In genomic region chr16:70653809-70654771, GRCh38 we compare ENCODE assay signal across 8 cellular contexts. TPM values are rescaled to one million over a fixed set of nuclear protein-coding genes. Genes with fewer than 3 reads are reported as not detected.
DNase-seq lines count a peak whose midpoint lies in the region; ATAC-seq, FAIRE-seq and TF ChIP-seq lines count a peak whose summit lies in the region.

No MANE protein-coding gene starts in this region.

- BruUV-seq in HepG2 (replicated peaks; lab: Mats Ljungman, UMichigan) = no TSS peak

- no peaks in the 10 kb centered on the region for H3K9me3 Mint-ChIP-seq in HFFc6

- H3K36me3 Mint-ChIP-seq in HFFc6 (ENCODE audit: low read depth) = no peaks in the 10 kb centered on the region

- in situ Hi-C loops in HepG2 (cut with HindIII; ENCODE audit: extremely low pct_ligation_motif_present, low pct_unique_long_range_greater_than_20kb) = loop anchor here (5.0 kb wide), 1 partner anchor 282 kb away; no protein-coding TSS in a partner anchor

- POLR2A ChIA-PET in HepG2 (lab: Yijun Ruan, JAX) = interaction anchor here (0.5 to 2.3 kb wide), 12 partner anchors 23 to 365 kb away, joined by 3 to 10 read pairs (median 4); partner anchors contain the start of genes AARS1 and DDX19A

- TF ChIP-seq RAD21 in HepG2 (CRISPR knock-in tag; IDR thresholded peaks at IDR 0.05) = peak; percentile 85

- peak; percentile 96 for TF ChIP-seq CTCF in HFFc6 (IDR thresholded peaks at IDR 0.05)
- TF ChIP-seq CTCF in coronary artery (IDR thresholded peaks at IDR 0.05) = peak; percentile 75
- peak; percentile 96 for TF ChIP-seq CTCF in HepG2 (CRISPR knock-in tag; IDR thresholded peaks at IDR 0.05)

- H3K9me3 ChIP-seq in HepG2 (ENCODE audit: low read length) = no peaks in the 10 kb centered on the region

- peak overlapping the region; percentile 100 for H3K4me2 ChIP-seq in HepG2 (ENCODE audit: low read depth, low read length)

- H2AFZ ChIP-seq in HepG2 (ENCODE audit: low read length) = peak overlapping the region; percentile 100

- H3K79me2 ChIP-seq in HepG2 (ENCODE audit: insufficient read depth, low read length) = no peaks in the 10 kb centered on the region

- no peak for TF ChIP-seq POLR2A in HepG2 (IDR thresholded peaks at IDR 0.05; ENCODE audit: insufficient read depth in 1 of 2, low read depth in 2 of 2, low read length in 2 of 2)

- no peaks in the 10 kb centered on the region for H3K36me3 ChIP-seq in HepG2 (replicated peaks in 1 of 2; ENCODE audit: control insufficient read depth in 1 of 2, insufficient read depth in 2 of 2, low read length in 2 of 2)

- peaks cover 39% of the 10 kb centered on the region for H3K4me1 ChIP-seq in HepG2 (ENCODE audit: insufficient read depth, low read length)

- ATAC-seq in HepG2 (peak; percentile 51), HG03378 (IDR thresholded peaks at IDR 0.05; ENCODE audit: unreplicated experiment) (no peak)

- WGBS in HepG2 (ENCODE audit: low lambda C conversion rate) = 20% methylated on average over 16 of the region's 35 CpGs

- intact Hi-C loops in HepG2 (cut with micrococcal nuclease; ENCODE audit: unreplicated experiment) = loop anchor here (1.0 to 2.0 kb wide), 2 partner anchors 131 to 284 kb away; partner anchors contain the start of genes COG4 and SF3B3

- CTCF ChIA-PET in HepG2 (lab: Yijun Ruan, JAX; ENCODE audit: low intra/inter-chr PET ratio, low total read pairs) = interaction anchor here (1.0 to 1.9 kb wide), 5 partner anchors 31 to 284 kb away, joined by 3 to 9 read pairs (median 7); no protein-coding TSS in a partner anchor

- peak overlapping the region; percentile 64 for H3K9ac ChIP-seq in HepG2 (ENCODE audit: insufficient read depth, low read depth, low read length)

- FAIRE-seq in HepG2 (lab: Jason Lieb, UNC) = peak; percentile 99

- H4K20me1 ChIP-seq in HepG2 (ENCODE audit: insufficient read depth, low read length) = no peaks in the 10 kb centered on the region

- H3K4me1 Mint-ChIP-seq in HFFc6 (ENCODE audit: low read depth) = peaks cover 36% of the 10 kb centered on the region

- H3K27me3 Mint-ChIP-seq in HFFc6 (ENCODE audit: insufficient read depth) = peaks cover 7% of the 10 kb centered on the region

- peaks cover 1 to 19% of the 10 kb centered on the region in 2 experiments; a peak in 4 of 5 replicates for H3K27me3 ChIP-seq in HepG2 (ENCODE audit: control insufficient read depth in 1 of 2, insufficient read depth in 2 of 2, low read length in 2 of 2)

- DNase-seq in CMK (ENCODE audit: low read depth) (peak; percentile 73), HFFc6 (peak; percentile 82), NCI-H524 (lab: John Stamatoyannopoulos, UW) (peak; percentile 72 to 86), coronary artery (ENCODE audit: low spot score) (peak; percentile 88), HepG2 (ENCODE audit: low spot score) (peak; percentile 86)
- peak; percentile 88 for DNase-seq in activated CD4-positive, alpha-beta T cell treated with anti-CD3 and anti-CD28 coated beads for 48 hours
- DNase-seq in stimulated activated CD4-positive, alpha-beta T cell treated with anti-CD3 and anti-CD28 coated beads, Interleukin-2, amount 100 ng/mL, for 48 hours = peak; percentile 84 to 89

- H3K4me3 Mint-ChIP-seq in HFFc6 = peak overlapping the region; percentile 86

- H3K27ac Mint-ChIP-seq in HFFc6 = peak overlapping the region; percentile 80

- H3K27ac ChIP-seq in coronary artery = peak overlapping the region in 1 of 2 donors; percentile 59
- no peak overlapping the region for H3K27ac ChIP-seq in HepG2 (ENCODE audit: extremely low read length, insufficient read depth, low read length)

- no peak for TF ChIP-seq EP300 in HepG2 (IDR thresholded peaks at IDR 0.05; ENCODE audit: low read depth in 2 of 2, low read length in 2 of 2)
- no peak for TF ChIP-seq EP300 in HepG2 (CRISPR knock-in tag; IDR thresholded peaks at IDR 0.05; ENCODE audit: borderline replicate concordance)

- peak overlapping the region; percentile 60 for H3K4me3 ChIP-seq in coronary artery
- H3K4me3 ChIP-seq in HepG2 (replicated peaks in 1 of 3; ENCODE audit: insufficient read depth in 1 of 3, low read depth in 2 of 3, low read length in 3 of 3) = peak overlapping the region; percentile 52 to 74 (median 70)

TF ChIP-seq in HepG2, 621 proteins besides CTCF, POLR2A, EP300 and RAD21 (continues in another document):
- TF ChIP-seq SALL1 (CRISPR knock-in tag; IDR thresholded peaks at IDR 0.05) (peak; percentile 52), ZNF605 (CRISPR knock-in tag; IDR thresholded peaks at IDR 0.05) (no peak; the same call in 1 of the 2 replicates), XRCC5 (optimal IDR thresholded peaks at IDR 0.05; ENCODE audit: low read length) (peak; percentile 69), ZNF800 (CRISPR knock-in tag; IDR thresholded peaks at IDR 0.05) (0 out of 2 replicates have a peak, but pooled peaks have one; percentile 61), ZNF788 (CRISPR knock-in tag; IDR thresholded peaks at IDR 0.05; ENCODE audit: borderline replicate concordance) (peak; percentile 65; the same call in 1 of the 2 replicates), ZMAT3 (CRISPR knock-in tag; conservative IDR thresholded peaks at IDR 0.05) (no peak), ERF (CRISPR knock-in tag; IDR thresholded peaks at IDR 0.05) (peak; percentile 66; the same call in 1 of the 2 replicates), ISL2 (CRISPR knock-in tag; IDR thresholded peaks at IDR 0.05) (peak; percentile 27; the same call in 1 of the 2 replicates)

RNA-seq across cellular contexts. Expression of gene IL34, which starts 7.7 kb away (rescaled TPM):
- total RNA-seq in HFFc6 (2021; fragmentation: NEBNext Ultra II Directional; extraction: Animal tissue kit (Norgen Biotek cat#: 25700)) = under 1 TPM in 2 of 6 experiments, not detected in 4; 0.09 TPM
- 1.2 and 1.4 TPM in 2 replicates for total RNA-seq in HepG2 (2016; rRNA removed; fragmentation: Illumina TruSeq; extraction: Trizol)
- 1.0 and 1.6 TPM in 2 replicates for total RNA-seq in HepG2 (2016; cell fraction: cytosol; rRNA removed; fragmentation: Illumina TruSeq; extraction: Trizol; ENCODE audit: low read depth)
- 1.2 and 1.3 TPM in 2 replicates for total RNA-seq in HepG2 (2016; cell fraction: insoluble cytoplasmic fraction; rRNA removed; fragmentation: Illumina TruSeq; extraction: Trizol)
- total RNA-seq in HepG2 (2016; cell fraction: membrane; rRNA removed; fragmentation: Illumina TruSeq; extraction: Trizol) = 1.8 and 2.4 TPM in 2 replicates
- total RNA-seq in HepG2 (2016; cell fraction: nucleus; rRNA removed; fragmentation: Illumina TruSeq; extraction: Trizol) = 0.31 and 0.40 TPM in 2 replicates
- 1.3 and 1.6 TPM in 2 replicates for polyA plus RNA-seq in HepG2 (2011; rRNA removed)
- 1.1 and 2.2 TPM in 2 replicates for polyA plus RNA-seq in HepG2 (2011; cell fraction: cytosol; rRNA removed)
- 0.83 and 1.9 TPM in 2 replicates for polyA plus RNA-seq in HepG2 (2011; cell fraction: nucleus; rRNA removed)
- 0.83 TPM in 2 replicates for polyA plus RNA-seq in HepG2 (2012)
- polyA plus RNA-seq in HepG2 (2016; cell fraction: cytosol; fragmentation: Illumina TruSeq; extraction: Trizol; ENCODE audit: low read depth) = 1.3 and 2.1 TPM in 2 replicates
- polyA plus RNA-seq in HepG2 (2016; cell fraction: insoluble cytoplasmic fraction; fragmentation: Illumina TruSeq; extraction: Trizol; ENCODE audit: low read depth) = 0.84 and 0.90 TPM in 2 replicates
- 1.2 and 1.6 TPM in 2 replicates for polyA plus RNA-seq in HepG2 (2016; cell fraction: membrane; fragmentation: Illumina TruSeq; extraction: Trizol; ENCODE audit: low read depth)
- polyA plus RNA-seq in HepG2 (2016; cell fraction: nucleus; fragmentation: Illumina TruSeq; extraction: Trizol; ENCODE audit: insufficient read depth, low read depth) = 0.96 and 1.1 TPM in 2 replicates
- polyA minus RNA-seq in HepG2 (2011; rRNA and poly(A)+ RNA removed; ENCODE audit: low replicate concordance) = 1.0 TPM in 1 of 2 replicates, not detected in the other
- 0.35 TPM in 1 of 2 replicates, not detected in the other for polyA minus RNA-seq in HepG2 (2011; cell fraction: cytosol; rRNA and poly(A)+ RNA removed)
- polyA minus RNA-seq in HepG2 (2011; cell fraction: nucleus; rRNA and poly(A)+ RNA removed) = 0.50 and 1.5 TPM in 2 replicates

RNA-seq across cellular contexts. Expression of gene MTSS2, which starts 31.8 kb away (rescaled TPM):
- total RNA-seq in HFFc6 (2021; fragmentation: NEBNext Ultra II Directional; extraction: Animal tissue kit (Norgen Biotek cat#: 25700)) = 10 to 100 TPM; 82.0 to 96.1 (median 86.5) TPM
- total RNA-seq in HepG2 (2016; rRNA removed; fragmentation: Illumina TruSeq; extraction: Trizol) = 84.6 and 132 TPM in 2 replicates
- total RNA-seq in HepG2 (2016; cell fraction: cytosol; rRNA removed; fragmentation: Illumina TruSeq; extraction: Trizol; ENCODE audit: low read depth) = 43.5 and 50.3 TPM in 2 replicates
- 77.0 and 127 TPM in 2 replicates for total RNA-seq in HepG2 (2016; cell fraction: insoluble cytoplasmic fraction; rRNA removed; fragmentation: Illumina TruSeq; extraction: Trizol)
- 144 and 145 TPM in 2 replicates for total RNA-seq in HepG2 (2016; cell fraction: membrane; rRNA removed; fragmentation: Illumina TruSeq; extraction: Trizol)
- 105 and 134 TPM in 2 replicates for total RNA-seq in HepG2 (2016; cell fraction: nucleus; rRNA removed; fragmentation: Illumina TruSeq; extraction: Trizol)
- 242 and 284 TPM in 2 replicates for polyA plus RNA-seq in HepG2 (2011; rRNA removed)
- 101 and 160 TPM in 2 replicates for polyA plus RNA-seq in HepG2 (2011; cell fraction: cytosol; rRNA removed)
- polyA plus RNA-seq in HepG2 (2011; cell fraction: nucleus; rRNA removed) = 555 and 802 TPM in 2 replicates
- 157 and 253 TPM in 2 replicates for polyA plus RNA-seq in HepG2 (2012)
- polyA plus RNA-seq in HepG2 (2016; cell fraction: cytosol; fragmentation: Illumina TruSeq; extraction: Trizol; ENCODE audit: low read depth) = 47.6 and 47.9 TPM in 2 replicates
- 136 and 193 TPM in 2 replicates for polyA plus RNA-seq in HepG2 (2016; cell fraction: insoluble cytoplasmic fraction; fragmentation: Illumina TruSeq; extraction: Trizol; ENCODE audit: low read depth)
- 144 and 154 TPM in 2 replicates for polyA plus RNA-seq in HepG2 (2016; cell fraction: membrane; fragmentation: Illumina TruSeq; extraction: Trizol; ENCODE audit: low read depth)
- polyA plus RNA-seq in HepG2 (2016; cell fraction: nucleus; fragmentation: Illumina TruSeq; extraction: Trizol; ENCODE audit: insufficient read depth, low read depth) = 467 and 522 TPM in 2 replicates
- 24.5 and 186 TPM in 2 replicates for polyA minus RNA-seq in HepG2 (2011; rRNA and poly(A)+ RNA removed; ENCODE audit: low replicate concordance)
- 155 and 166 TPM in 2 replicates for polyA minus RNA-seq in HepG2 (2011; cell fraction: cytosol; rRNA and poly(A)+ RNA removed)
- 97.5 and 127 TPM in 2 replicates for polyA minus RNA-seq in HepG2 (2011; cell fraction: nucleus; rRNA and poly(A)+ RNA removed)
